ENCODE assay signal across 16 cellular contexts in the genomic region with DNA sequence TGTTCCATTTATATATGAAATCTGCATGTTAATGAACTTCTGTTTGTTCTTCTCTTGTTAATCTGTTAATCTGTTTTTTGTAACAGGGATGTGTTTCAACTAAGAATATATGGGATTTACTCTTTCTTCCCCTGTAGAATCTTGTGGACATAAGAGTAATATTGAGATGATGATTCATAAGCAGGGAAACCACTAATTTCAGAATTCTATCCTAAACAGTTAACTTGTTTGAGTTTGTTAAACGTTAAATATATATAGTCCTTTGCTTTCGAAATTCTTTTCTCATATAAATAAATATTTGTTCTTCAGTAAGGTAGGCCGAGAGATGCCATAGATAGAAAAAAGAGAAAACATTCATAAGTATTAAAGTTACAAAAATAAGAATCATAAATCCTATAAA.
"Had no signal": no experiment of that assay in that cellular context is flagged by ENCODE, and none has a peak within 500 bp of the region (broad histone marks: within the 10 kb centered on the region; RNA-seq: fewer than 3 reads in every experiment).

No MANE protein-coding gene starts in this region.

- H3K4me3 ChIP-seq: lung, right atrium auricular region, tibial artery, upper lobe of right lung, vagina had no signal

- FAIRE-seq: endothelial cell of umbilical vein had no signal

- H3K9me3 ChIP-seq: neutrophil, right atrium auricular region, tibial artery, upper lobe of right lung, vagina had no signal

- H3K27me3 ChIP-seq: foreskin keratinocyte, neutrophil, right atrium auricular region, tibial artery, upper lobe of right lung, vagina had no signal

- ATAC-seq: effector memory CD8-positive, alpha-beta T cell; foreskin keratinocyte; left ventricle myocardium superior; naive thymus-derived CD8-positive, alpha-beta T cell; stimulated activated memory B cell treated with anti-CD40 and anti-IgM and Interleukin-4, amounts not matched to agents 10 μg/mL and 1 μg/mL and 100 μg/mL, for 72 hours; upper lobe of right lung had no signal

- H3K4me1 ChIP-seq: foreskin keratinocyte, right atrium auricular region, tibial artery, upper lobe of right lung, vagina had no signal

- H3K36me3 ChIP-seq: neutrophil, right atrium auricular region, tibial artery, upper lobe of right lung, vagina had no signal

- H3K27ac ChIP-seq: foreskin keratinocyte, neutrophil, right atrium auricular region, tibial artery, upper lobe of right lung, vagina had no signal

- DNase-seq: effector memory CD8-positive, alpha-beta T cell; erythroblast; foreskin keratinocyte; left colon; left ventricle myocardium superior; naive thymus-derived CD8-positive, alpha-beta T cell; posterior cingulate gyrus; stimulated activated CD4-positive, alpha-beta T cell treated with anti-CD3 and anti-CD28 coated beads, Interleukin-4, amount 100 ng/mL, for 1 hour; tibial artery; upper lobe of right lung had no signal
